Comparison of ENCODE assay signal across 10 cellular contexts in the genomic region with DNA sequence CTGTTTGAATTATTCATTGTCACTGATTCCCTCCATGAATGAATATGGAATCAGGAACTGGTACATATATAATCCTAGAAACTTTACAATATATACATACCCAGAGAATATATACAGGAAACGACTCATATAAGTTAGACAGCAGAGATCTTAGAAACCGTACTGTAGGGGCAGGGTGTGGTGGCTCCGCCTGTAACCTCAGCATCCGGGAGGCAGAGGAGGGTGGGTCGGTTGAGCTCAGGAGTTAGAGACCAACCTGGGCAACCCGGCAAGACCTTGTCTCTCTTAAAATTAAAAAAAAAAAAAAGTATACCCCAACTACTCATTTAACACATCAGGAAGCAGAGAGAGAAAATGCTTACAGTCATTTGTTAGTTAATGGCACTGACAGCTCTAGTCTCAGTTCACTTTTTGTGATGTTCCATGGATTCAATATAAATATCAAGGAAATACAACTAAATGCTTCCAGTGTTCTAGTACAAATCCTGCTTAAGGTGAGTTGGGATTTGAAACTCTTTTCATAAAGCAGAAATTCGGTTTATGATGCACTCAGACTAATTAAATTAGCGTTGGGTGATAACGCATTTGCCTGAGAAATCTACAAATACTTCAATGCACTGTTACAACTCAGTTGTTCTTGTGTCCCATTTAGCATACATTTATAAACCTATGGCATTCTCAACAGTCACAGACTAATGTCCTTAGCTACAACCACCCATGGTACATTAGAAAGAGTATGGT. TPM values are rescaled to one million over a fixed set of nuclear protein-coding genes. Genes with fewer than 3 reads are reported as not detected.
A peak's percentile ranks its signal among the peaks of the same experiment; 100 is the strongest.
DNase-seq lines count a peak whose midpoint lies in the region; ATAC-seq and TF ChIP-seq lines count a peak whose summit lies in the region.
"Had no signal": no experiment of that assay in that cellular context is flagged by ENCODE, and none has a peak within 500 bp of the region (broad histone marks: within the 10 kb centered on the region; RNA-seq: fewer than 3 reads in every experiment).

No MANE protein-coding gene starts in this region.

- peaks cover 0 to 2% of the 10 kb centered on the region in 2 experiments; a peak in 3 of 4 replicates for H3K4me1 ChIP-seq in SK-N-SH (ENCODE audit: control insufficient read depth in 1 of 2, insufficient read depth in 2 of 2, low read depth in 1 of 2, low read length in 1 of 2)
- H3K4me1 ChIP-seq in OCI-LY7 (ENCODE audit: insufficient read depth, low read length, poor library complexity, severe bottlenecking): peaks cover 26% of the 10 kb centered on the region

- no TSS peak for BruUV-seq in OCI-LY7 (replicated peaks; lab: Mats Ljungman, UMichigan)

- H3K36me3 ChIP-seq in SK-N-SH (replicated peaks in 1 of 2; ENCODE audit: control insufficient read depth in 1 of 2, insufficient read depth in 2 of 2, low read length in 1 of 2) (peaks cover 0 to 3% of the 10 kb centered on the region in 2 experiments), OCI-LY7 (ENCODE audit: insufficient read depth, low read length) (peaks cover 13% of the 10 kb centered on the region)

- no peak overlapping the region for H3K4me3 ChIP-seq in SK-N-SH (ENCODE audit: low read depth in 2 of 2, low read length in 1 of 2)
- no peak overlapping the region for H3K4me3 ChIP-seq in OCI-LY7 (ENCODE audit: low read depth, low read length, poor library complexity, severe bottlenecking)
- H3K4me3 ChIP-seq: A549, SJSA1 had no signal

- peaks cover 100% of the 10 kb centered on the region for H3K79me2 ChIP-seq in SK-N-SH (ENCODE audit: insufficient read depth)
- peaks cover 92% of the 10 kb centered on the region for H3K79me2 ChIP-seq in OCI-LY7 (ENCODE audit: insufficient read depth, low read depth, low read length)

- H3K9me2 ChIP-seq in SK-N-SH (no peaks in the 10 kb centered on the region), OCI-LY7 (ENCODE audit: insufficient read depth, low read length) (no peaks in the 10 kb centered on the region)

- CTCF ChIA-PET in SK-N-SH (lab: Yijun Ruan, JAX) (interaction anchor here (1.0 kb wide), 1 partner anchor 26 kb away, joined by 3 read pairs; no protein-coding TSS in a partner anchor), OCI-LY7 (lab: Charles Lee; ENCODE audit: unreplicated experiment) (interaction anchor here (0.5 kb wide), 1 partner anchor 15 kb away, joined by 4 read pairs; no protein-coding TSS in a partner anchor)

- POLR2A ChIA-PET in SK-N-SH (lab: Yijun Ruan, JAX): interaction anchor here (0.9 kb wide), 1 partner anchor 9 kb away, joined by 3 read pairs; no protein-coding TSS in a partner anchor
- POLR2A ChIA-PET in OCI-LY7 (lab: Charles Lee): interaction anchor here (0.6 kb wide), 2 partner anchors 66 to 107 kb away, joined by 3 to 5 read pairs; no protein-coding TSS in a partner anchor

- intact Hi-C loops in OCI-LY7 (cut with micrococcal nuclease; ENCODE audit: unreplicated experiment): no loop called here

- TF ChIP-seq CTCF in SK-N-SH (IDR thresholded peaks at IDR 0.05) (no peak), OCI-LY7 (conservative IDR thresholded peaks at IDR 0.05; ENCODE audit: low read length) (no peak)

- H3K4me2 ChIP-seq in SK-N-SH (no peak overlapping the region), OCI-LY7 (ENCODE audit: low read length) (no peak overlapping the region)
- H3K4me2 ChIP-seq: A549 had no signal

- peaks cover 6% of the 10 kb centered on the region for H3F3A ChIP-seq in SK-N-SH (replicated peaks; ENCODE audit: insufficient read depth)

- peak; percentile 30 for DNase-seq in SK-N-SH
- DNase-seq in T follicular helper cell (ENCODE audit: low read depth): peak; percentile 64
- DNase-seq in activated naive CD8-positive, alpha-beta T cell treated with anti-CD3 and anti-CD28 coated beads, Interleukin-2, amount 50 U/mL, for 16 hours (ENCODE audit: low read depth, low spot score): peak; percentile 8
- peak; percentile 18 for DNase-seq in stimulated activated CD8-positive, alpha-beta memory T cell treated with anti-CD3 and anti-CD28 coated beads, Interleukin-4, amount 100 ng/mL, for 24 hours (ENCODE audit: low read depth)
- DNase-seq in NCI-H2227 (lab: John Stamatoyannopoulos, UW; ENCODE audit: unreplicated experiment): no peak
- DNase-seq in OCI-LY7 (ENCODE audit: low spot score): no peak
- no peak for DNase-seq in NCI-H2107 treated with DMSO at 0.1 percent for 48 hours (lab: John Stamatoyannopoulos, UW; ENCODE audit: unreplicated experiment)

- H3K27ac ChIP-seq in SK-N-SH (ENCODE audit: low read depth in 2 of 2, low read length in 1 of 2): no peak overlapping the region
- H3K27ac ChIP-seq in OCI-LY7 (ENCODE audit: low read depth, low read length, poor library complexity, severe bottlenecking): no peak overlapping the region
- H3K27ac ChIP-seq: A549, SJSA1 had no signal

- TF ChIP-seq EP300 in SK-N-SH (IDR thresholded peaks at IDR 0.05; ENCODE audit: borderline replicate concordance in 1 of 2, low read depth in 1 of 2, low read length in 1 of 2): no peak

- H3K9me3 ChIP-seq in SK-N-SH (no peaks in the 10 kb centered on the region), OCI-LY7 (ENCODE audit: low read length) (no peaks in the 10 kb centered on the region)
- H3K9me3 ChIP-seq: A549, SJSA1 had no signal

- TF ChIP-seq RAD21 in SK-N-SH (IDR thresholded peaks at IDR 0.05; ENCODE audit: low read length): no peak

- H3K9ac ChIP-seq in SK-N-SH: no peak overlapping the region

- H2AFZ ChIP-seq in SK-N-SH (ENCODE audit: low read depth) (no peak overlapping the region), OCI-LY7 (ENCODE audit: low read length) (no peak overlapping the region)

- no peaks in the 10 kb centered on the region for H3K27me3 ChIP-seq in SK-N-SH (ENCODE audit: insufficient read depth)
- H3K27me3 ChIP-seq: SJSA1 had no signal

- H4K20me1 ChIP-seq in SK-N-SH (ENCODE audit: insufficient read depth) (peaks cover 56% of the 10 kb centered on the region), OCI-LY7 (ENCODE audit: insufficient read depth, low read length) (peaks cover 21% of the 10 kb centered on the region; the same call in 1 of the 2 replicates)

- WGBS in SK-N-SH (ENCODE audit: low lambda C conversion rate): 53% methylated on average over 9 of the region's 9 CpGs

- ATAC-seq in SK-N-SH treated with all-trans-retinoic acid at 6 μM for 48 hours: no peak

TF ChIP-seq in SK-N-SH, 30 proteins besides CTCF, POLR2A, EP300 and RAD21 (continues in another document):
- TF ChIP-seq CHD2 (IDR thresholded peaks at IDR 0.05; ENCODE audit: low read length, partially characterized antibody): no peak
- TF ChIP-seq, protein P1, sequence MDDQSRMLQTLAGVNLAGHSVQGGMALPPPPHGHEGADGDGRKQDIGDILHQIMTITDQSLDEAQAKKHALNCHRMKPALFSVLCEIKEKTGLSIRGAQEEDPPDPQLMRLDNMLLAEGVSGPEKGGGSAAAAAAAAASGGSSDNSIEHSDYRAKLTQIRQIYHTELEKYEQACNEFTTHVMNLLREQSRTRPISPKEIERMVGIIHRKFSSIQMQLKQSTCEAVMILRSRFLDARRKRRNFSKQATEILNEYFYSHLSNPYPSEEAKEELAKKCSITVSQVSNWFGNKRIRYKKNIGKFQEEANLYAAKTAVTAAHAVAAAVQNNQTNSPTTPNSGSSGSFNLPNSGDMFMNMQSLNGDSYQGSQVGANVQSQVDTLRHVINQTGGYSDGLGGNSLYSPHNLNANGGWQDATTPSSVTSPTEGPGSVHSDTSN (IDR thresholded peaks at IDR 0.05): no peak
- TF ChIP-seq, protein P2, sequence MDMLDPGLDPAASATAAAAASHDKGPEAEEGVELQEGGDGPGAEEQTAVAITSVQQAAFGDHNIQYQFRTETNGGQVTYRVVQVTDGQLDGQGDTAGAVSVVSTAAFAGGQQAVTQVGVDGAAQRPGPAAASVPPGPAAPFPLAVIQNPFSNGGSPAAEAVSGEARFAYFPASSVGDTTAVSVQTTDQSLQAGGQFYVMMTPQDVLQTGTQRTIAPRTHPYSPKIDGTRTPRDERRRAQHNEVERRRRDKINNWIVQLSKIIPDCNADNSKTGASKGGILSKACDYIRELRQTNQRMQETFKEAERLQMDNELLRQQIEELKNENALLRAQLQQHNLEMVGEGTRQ (IDR thresholded peaks at IDR 0.05; ENCODE audit: borderline replicate concordance, low read depth, low read length): no peak
- TF ChIP-seq FOXJ3 (CRISPR knock-in tag; IDR thresholded peaks at IDR 0.05): no peak
- TF ChIP-seq RCOR1 (IDR thresholded peaks at IDR 0.05; ENCODE audit: low read length): no peak
- TF ChIP-seq MXI1 (IDR thresholded peaks at IDR 0.05; ENCODE audit: low read depth, low read length): no peak

TF ChIP-seq in SK-N-SH treated with all-trans-retinoic acid at 6 μM for 48 hours, 23 proteins besides CTCF, POLR2A, EP300 and RAD21 (continues in another document):
- TF ChIP-seq RARB (CRISPR knock-in tag; IDR thresholded peaks at IDR 0.05) (no peak), SNAI2 (CRISPR knock-in tag; IDR thresholded peaks at IDR 0.05) (no peak), ZNF565 (CRISPR knock-in tag; conservative IDR thresholded peaks at IDR 0.05; ENCODE audit: low read depth) (no peak), BACH2 (CRISPR knock-in tag; IDR thresholded peaks at IDR 0.05; ENCODE audit: borderline replicate concordance) (no peak), ARNTL (CRISPR knock-in tag; IDR thresholded peaks at IDR 0.05; ENCODE audit: borderline replicate concordance, low read depth) (no peak), ZFP3 (CRISPR knock-in tag; IDR thresholded peaks at IDR 0.05) (no peak), GLIS3 (CRISPR knock-in tag; IDR thresholded peaks at IDR 0.05) (no peak), CSDC2 (CRISPR knock-in tag; IDR thresholded peaks at IDR 0.05) (no peak), ZNF70 (CRISPR knock-in tag; IDR thresholded peaks at IDR 0.05) (no peak), TCF4 (CRISPR knock-in tag; IDR thresholded peaks at IDR 0.05; ENCODE audit: borderline replicate concordance) (no peak)
- TF ChIP-seq, protein P3, sequence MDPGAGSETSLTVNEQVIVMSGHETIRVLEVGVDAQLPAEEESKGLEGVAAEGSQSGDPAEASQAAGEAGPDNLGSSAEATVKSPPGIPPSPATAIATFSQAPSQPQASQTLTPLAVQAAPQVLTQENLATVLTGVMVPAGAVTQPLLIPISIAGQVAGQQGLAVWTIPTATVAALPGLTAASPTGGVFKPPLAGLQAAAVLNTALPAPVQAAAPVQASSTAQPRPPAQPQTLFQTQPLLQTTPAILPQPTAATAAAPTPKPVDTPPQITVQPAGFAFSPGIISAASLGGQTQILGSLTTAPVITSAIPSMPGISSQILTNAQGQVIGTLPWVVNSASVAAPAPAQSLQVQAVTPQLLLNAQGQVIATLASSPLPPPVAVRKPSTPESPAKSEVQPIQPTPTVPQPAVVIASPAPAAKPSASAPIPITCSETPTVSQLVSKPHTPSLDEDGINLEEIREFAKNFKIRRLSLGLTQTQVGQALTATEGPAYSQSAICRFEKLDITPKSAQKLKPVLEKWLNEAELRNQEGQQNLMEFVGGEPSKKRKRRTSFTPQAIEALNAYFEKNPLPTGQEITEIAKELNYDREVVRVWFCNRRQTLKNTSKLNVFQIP (CRISPR knock-in tag; IDR thresholded peaks at IDR 0.05; ENCODE audit: borderline replicate concordance, low read depth): no peak

RNA-seq across cellular contexts. Expression of a gene that starts 5.6 kb away (rescaled TPM):
- 61.6 and 71.1 TPM in 2 replicates for polyA plus RNA-seq in SK-N-SH (2012; rRNA removed)
- polyA plus RNA-seq in SK-N-SH (2012; cell fraction: cytosol; rRNA removed): 68.1 and 72.7 TPM in 2 replicates
- 73.9 and 96.3 TPM in 2 replicates for polyA plus RNA-seq in SK-N-SH (2012; cell fraction: nucleus; rRNA removed)
- total RNA-seq in OCI-LY7 (2014; rRNA removed; shearing (Covaris generic)): 40.4 and 57.8 TPM in 2 replicates
- total RNA-seq in OCI-LY7 (2022): 66.7 and 69.8 TPM in 2 replicates

Comparison
In these comparisons a context has a peak if more than half of its experiments do, and no peak if none do; other contexts are left out.
1. DNase-seq: peak in SK-N-SH (single experiment), T follicular helper cell (single experiment), activated naive CD8-positive, alpha-beta T cell treated with anti-CD3 and anti-CD28 coated beads, Interleukin-2, amount 50 U/mL, for 16 hours (single experiment) and stimulated activated CD8-positive, alpha-beta memory T cell treated with anti-CD3 and anti-CD28 coated beads, Interleukin-4, amount 100 ng/mL, for 24 hours (single experiment); none in NCI-H2227 (single experiment), OCI-LY7 (single experiment) and NCI-H2107 treated with DMSO at 0.1 percent for 48 hours (single experiment).